ENCODE assay signal across 1 cellular context in the genomic region with DNA sequence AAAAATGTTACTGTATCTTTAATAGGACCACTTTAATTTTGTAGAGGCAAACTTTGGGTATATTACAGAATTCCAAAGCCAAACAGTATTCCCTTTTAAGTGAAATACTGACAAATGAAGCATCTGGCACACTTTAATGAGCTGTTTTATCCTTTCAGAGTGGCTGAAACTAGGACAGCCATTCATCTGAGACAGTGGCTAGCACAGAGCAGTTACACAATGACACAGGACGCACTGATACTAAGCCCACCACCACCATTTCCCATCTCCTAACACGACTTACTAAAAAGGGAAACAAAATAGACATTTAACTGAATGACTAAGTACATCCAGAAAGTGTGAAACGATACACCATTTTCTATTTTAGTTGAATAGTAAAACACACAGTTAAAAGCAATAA.
TF ChIP-seq lines count a peak whose summit lies in the region.

No MANE protein-coding gene starts in this region.

TF ChIP-seq in SK-N-SH treated with all-trans-retinoic acid at 6 μM for 48 hours, 23 proteins besides CTCF, POLR2A, EP300 and RAD21 (continued from another document):
- TF ChIP-seq PATZ1 (CRISPR knock-in tag; IDR thresholded peaks at IDR 0.05; ENCODE audit: borderline replicate concordance) (no peak), BACH2 (CRISPR knock-in tag; IDR thresholded peaks at IDR 0.05; ENCODE audit: borderline replicate concordance) (no peak), ZNF8 (CRISPR knock-in tag; IDR thresholded peaks at IDR 0.05) (no peak), PPARA (CRISPR knock-in tag; IDR thresholded peaks at IDR 0.05; ENCODE audit: borderline replicate concordance) (no peak), ISL1 (CRISPR knock-in tag; IDR thresholded peaks at IDR 0.05) (no peak), ARNTL (CRISPR knock-in tag; IDR thresholded peaks at IDR 0.05; ENCODE audit: borderline replicate concordance, low read depth) (no peak), CSDC2 (CRISPR knock-in tag; IDR thresholded peaks at IDR 0.05) (no peak)
- TF ChIP-seq, protein P1, sequence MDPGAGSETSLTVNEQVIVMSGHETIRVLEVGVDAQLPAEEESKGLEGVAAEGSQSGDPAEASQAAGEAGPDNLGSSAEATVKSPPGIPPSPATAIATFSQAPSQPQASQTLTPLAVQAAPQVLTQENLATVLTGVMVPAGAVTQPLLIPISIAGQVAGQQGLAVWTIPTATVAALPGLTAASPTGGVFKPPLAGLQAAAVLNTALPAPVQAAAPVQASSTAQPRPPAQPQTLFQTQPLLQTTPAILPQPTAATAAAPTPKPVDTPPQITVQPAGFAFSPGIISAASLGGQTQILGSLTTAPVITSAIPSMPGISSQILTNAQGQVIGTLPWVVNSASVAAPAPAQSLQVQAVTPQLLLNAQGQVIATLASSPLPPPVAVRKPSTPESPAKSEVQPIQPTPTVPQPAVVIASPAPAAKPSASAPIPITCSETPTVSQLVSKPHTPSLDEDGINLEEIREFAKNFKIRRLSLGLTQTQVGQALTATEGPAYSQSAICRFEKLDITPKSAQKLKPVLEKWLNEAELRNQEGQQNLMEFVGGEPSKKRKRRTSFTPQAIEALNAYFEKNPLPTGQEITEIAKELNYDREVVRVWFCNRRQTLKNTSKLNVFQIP (CRISPR knock-in tag; IDR thresholded peaks at IDR 0.05; ENCODE audit: borderline replicate concordance, low read depth), result no peak
TF ChIP-seq in SK-N-SH treated with all-trans-retinoic acid at 6 μM for 48 hours: peak in this region for 0.
